In genomic region chr6:43294536-43294935, GRCh38 we compare ENCODE assay signal across 2 cellular contexts.
TF ChIP-seq lines count a peak whose summit lies in the region.

No MANE protein-coding gene starts in this region.

TF ChIP-seq in GM12891, 5 proteins besides CTCF, POLR2A, EP300 and RAD21:
- TF ChIP-seq POLR2AphosphoS5 (IDR thresholded peaks at IDR 0.05; ENCODE audit: low read depth, low read length) (no peak), PAX5 (IDR thresholded peaks at IDR 0.05; ENCODE audit: insufficient read depth, low read length, severe bottlenecking) (no peak), TAF1 (IDR thresholded peaks at IDR 0.05; ENCODE audit: low read depth, low read length) (no peak), SPI1 (IDR thresholded peaks at IDR 0.05; ENCODE audit: low read depth, low read length) (no peak), POU2F2 (IDR thresholded peaks at IDR 0.05; ENCODE audit: low read depth, low read length) (no peak)
TF ChIP-seq in GM12891: peak in this region for 0.

TF ChIP-seq in K562, 482 proteins besides CTCF, POLR2A, EP300 and RAD21:
- TF ChIP-seq CTBP1 (IDR thresholded peaks at IDR 0.05; ENCODE audit: borderline replicate concordance) = no peak
- no peak for TF ChIP-seq HNRNPK (IDR thresholded peaks at IDR 0.05; ENCODE audit: low read depth, low read length, poor library complexity, severe bottlenecking)
- TF ChIP-seq CBX3 (IDR thresholded peaks at IDR 0.05; ENCODE audit: borderline replicate concordance in 1 of 2, low read length in 2 of 2) = no peak
- TF ChIP-seq HBP1 (CRISPR knock-in tag; IDR thresholded peaks at IDR 0.05) = peak; percentile 70; the same call in 1 of the 2 replicates
- TF ChIP-seq ZNF316 (IDR thresholded peaks at IDR 0.05) = no peak
- no peak for TF ChIP-seq RHOXF2B (CRISPR knock-in tag; conservative IDR thresholded peaks at IDR 0.05)
- 0 out of 2 replicates have a peak, but pooled peaks have one; percentile 40 for TF ChIP-seq ZBTB26 (CRISPR knock-in tag; IDR thresholded peaks at IDR 0.05)
- no peak for TF ChIP-seq ZNF407 (IDR thresholded peaks at IDR 0.05; ENCODE audit: low read depth)
- no peak for TF ChIP-seq ZC3H4 (CRISPR knock-in tag; IDR thresholded peaks at IDR 0.05; ENCODE audit: borderline replicate concordance)
- no peak for TF ChIP-seq FOXK2 (conservative IDR thresholded peaks at IDR 0.05 in 1 of 2, IDR thresholded peaks at IDR 0.05 in 1 of 2; ENCODE audit: low read depth in 2 of 2)
- TF ChIP-seq EHMT2 (IDR thresholded peaks at IDR 0.05) = 0 out of 2 replicates have a peak, but pooled peaks have one; percentile 18
- 0 out of 2 replicates have a peak, but pooled peaks have one; percentile 56 for TF ChIP-seq MCM3 (IDR thresholded peaks at IDR 0.05)
- peak; percentile 39; the same call in 1 of the 2 replicates for TF ChIP-seq ELF4 (CRISPR knock-in tag; IDR thresholded peaks at IDR 0.05)
- peak; percentile 61; the same call in 1 of the 2 replicates for TF ChIP-seq TSC22D4 (tag; IDR thresholded peaks at IDR 0.05)
